Comparison of ENCODE assay signal across 8 cellular contexts in genomic region chr20:5090191-5090590, GRCh38. TPM values are rescaled to one million over a fixed set of nuclear protein-coding genes. Genes with fewer than 3 reads are reported as not detected.
DNase-seq lines count a peak whose midpoint lies in the region; ATAC-seq and TF ChIP-seq lines count a peak whose summit lies in the region.
"Had no signal": no experiment of that assay in that cellular context is flagged by ENCODE, and none has a peak within 500 bp of the region (broad histone marks: within the 10 kb centered on the region; RNA-seq: fewer than 3 reads in every experiment).

No MANE protein-coding gene starts in this region.

- H3K4me1 Mint-ChIP-seq in stimulated activated effector memory CD8-positive, alpha-beta T cell treated with anti-CD3 and anti-CD28 coated beads, Interleukin-12 subunit alpha, Interleukin-12 subunit beta, amount 100 ng/mL, for 72 hours, result peaks cover 16% of the 10 kb centered on the region

- TF ChIP-seq CTCF in OCI-LY7 (conservative IDR thresholded peaks at IDR 0.05; ENCODE audit: low read length), result no peak

- no peaks in the 10 kb centered on the region for H3K9me2 ChIP-seq in OCI-LY7 (ENCODE audit: insufficient read depth, low read length)

- no peaks in the 10 kb centered on the region for H3K9me3 Mint-ChIP-seq in stimulated activated effector memory CD8-positive, alpha-beta T cell treated with anti-CD3 and anti-CD28 coated beads, Interleukin-12 subunit alpha, Interleukin-12 subunit beta, amount 100 ng/mL, for 72 hours

- H3K36me3 Mint-ChIP-seq in stimulated activated effector memory CD8-positive, alpha-beta T cell treated with anti-CD3 and anti-CD28 coated beads, Interleukin-12 subunit alpha, Interleukin-12 subunit beta, amount 100 ng/mL, for 72 hours, result peaks cover 13% of the 10 kb centered on the region

- no peaks in the 10 kb centered on the region for H4K20me1 ChIP-seq in OCI-LY7 (ENCODE audit: insufficient read depth, low read length)

- no peaks in the 10 kb centered on the region for H3K36me3 ChIP-seq in OCI-LY7 (ENCODE audit: insufficient read depth, low read length)

- H3K4me2 ChIP-seq in OCI-LY7 (ENCODE audit: low read length), result peak overlapping the region; percentile 44

- no peaks in the 10 kb centered on the region for H3K9me3 ChIP-seq in OCI-LY7 (ENCODE audit: low read length)

- CTCF ChIA-PET in OCI-LY7 (lab: Charles Lee; ENCODE audit: unreplicated experiment), result no interaction called here

- H3K27ac ChIP-seq in OCI-LY7 (ENCODE audit: low read depth, low read length, poor library complexity, severe bottlenecking), result peak overlapping the region; percentile 35

- intact Hi-C loops in OCI-LY7 (cut with micrococcal nuclease; ENCODE audit: unreplicated experiment), result loop anchor here (5.0 kb wide), 3 partner anchors 88 to 278 kb away; partner anchors contain the start of gene SLC23A2
- intact Hi-C loops in Right ventricle myocardium superior (cut with DNase I), result no loop called here

- peak overlapping the region; percentile 80 for H3K27ac Mint-ChIP-seq in stimulated activated effector memory CD8-positive, alpha-beta T cell treated with anti-CD3 and anti-CD28 coated beads, Interleukin-12 subunit alpha, Interleukin-12 subunit beta, amount 100 ng/mL, for 72 hours

- POLR2A ChIA-PET in OCI-LY7 (lab: Charles Lee), result no interaction called here

- no peaks in the 10 kb centered on the region for H3K79me2 ChIP-seq in OCI-LY7 (ENCODE audit: insufficient read depth, low read depth, low read length)

- peak overlapping the region; percentile 0 for H3K4me3 Mint-ChIP-seq in stimulated activated effector memory CD8-positive, alpha-beta T cell treated with anti-CD3 and anti-CD28 coated beads, Interleukin-12 subunit alpha, Interleukin-12 subunit beta, amount 100 ng/mL, for 72 hours

- peak overlapping the region; percentile 12; the same call in 1 of the 2 replicates for H2AFZ ChIP-seq in OCI-LY7 (ENCODE audit: low read length)

- BruUV-seq in OCI-LY7 (replicated peaks; lab: Mats Ljungman, UMichigan), result no TSS peak

- H3K4me3 ChIP-seq in OCI-LY7 (ENCODE audit: low read depth, low read length, poor library complexity, severe bottlenecking), result no peak overlapping the region

- ATAC-seq in GM19467 (IDR thresholded peaks at IDR 0.05; ENCODE audit: unreplicated experiment), result peak; percentile 56
- peak; percentile 73 for ATAC-seq in Right ventricle myocardium superior (ENCODE audit: poor library complexity)
- ATAC-seq in stimulated activated effector memory CD8-positive, alpha-beta T cell treated with anti-CD3 and anti-CD28 coated beads, Interleukin-12 subunit alpha, Interleukin-12 subunit beta, amount 100 ng/mL, for 72 hours, result peak; percentile 64
- no peak for ATAC-seq in GM18861 (IDR thresholded peaks at IDR 0.05; ENCODE audit: unreplicated experiment)
- no peak for ATAC-seq in HG03045 (IDR thresholded peaks at IDR 0.05; ENCODE audit: unreplicated experiment)

- DNase-seq in OCI-LY7 (ENCODE audit: low spot score) (peak; percentile 60), Right ventricle myocardium superior (no peak), SW 1271 (lab: John Stamatoyannopoulos, UW) (no peak)
- no peak for DNase-seq in stimulated activated effector memory CD8-positive, alpha-beta T cell treated with anti-CD3 and anti-CD28 coated beads, Interleukin-12 subunit alpha, Interleukin-12 subunit beta, amount 100 ng/mL, for 72 hours (ENCODE audit: low spot score in 2 of 2)
- DNase-seq: T1000 had no signal

- H3K4me1 ChIP-seq in OCI-LY7 (ENCODE audit: insufficient read depth, low read length, poor library complexity, severe bottlenecking), result peaks cover 47% of the 10 kb centered on the region

RNA-seq across cellular contexts. Expression of gene TMEM230, which starts 22.7 kb away (rescaled TPM):
- 114 and 138 TPM in 2 replicates for total RNA-seq in OCI-LY7 (2014; rRNA removed; shearing (Covaris generic))
- total RNA-seq in OCI-LY7 (2022) (81.1 and 90.5 TPM in 2 replicates), Right ventricle myocardium superior (82.7 TPM)

RNA-seq across cellular contexts. Expression of gene PCNA, which starts 29.6 kb away (rescaled TPM):
- 499 and 567 TPM in 2 replicates for total RNA-seq in OCI-LY7 (2014; rRNA removed; shearing (Covaris generic))
- total RNA-seq in OCI-LY7 (2022) (470 and 513 TPM in 2 replicates), Right ventricle myocardium superior (26.4 TPM)

RNA-seq across cellular contexts. Expression of gene CDS2, which starts 36.6 kb away (rescaled TPM):
- 16.5 and 16.6 TPM in 2 replicates for total RNA-seq in OCI-LY7 (2014; rRNA removed; shearing (Covaris generic))
- total RNA-seq in OCI-LY7 (2022), result 42.8 and 46.1 TPM in 2 replicates
- 61.9 TPM for total RNA-seq in Right ventricle myocardium superior

Comparison
In these comparisons a context has a peak if more than half of its experiments do, and no peak if none do; other contexts are left out.
1. ATAC-seq: peak in GM19467 (single experiment), Right ventricle myocardium superior (single experiment) and stimulated activated effector memory CD8-positive, alpha-beta T cell treated with anti-CD3 and anti-CD28 coated beads, Interleukin-12 subunit alpha, Interleukin-12 subunit beta, amount 100 ng/mL, for 72 hours (single experiment); none in GM18861 (single experiment) and HG03045 (single experiment).
2. RNA of gene PCNA, which starts 29.6 kb away (total RNA-seq): 470 to 567 TPM in OCI-LY7; 26.4 TPM in Right ventricle myocardium superior (single experiment); every median in the first group is over 10 times any median in the second.